ENCODE assay signal across 8 cellular contexts in genomic region chr1:99180343-99180808, GRCh38.
DNase-seq lines count a peak whose midpoint lies in the region; ATAC-seq and TF ChIP-seq lines count a peak whose summit lies in the region.

No MANE protein-coding gene starts in this region.

- H3K27ac ChIP-seq in cardiac muscle cell (no peak overlapping the region), psoas muscle (no peak overlapping the region)

- WGBS in psoas muscle, 3 donors = 4 to 11% (median 5%) methylated on average over 3 of the region's 3 CpGs

- intact Hi-C loops in psoas muscle (cut with DNase I) = loop anchor here (2.0 to 5.0 kb wide), 4 partner anchors 300 to 528 kb away; no protein-coding TSS in a partner anchor

- TF ChIP-seq CTCF in GM12874 (IDR thresholded peaks at IDR 0.05; ENCODE audit: insufficient read depth, low read depth, low read length) = peak; percentile 49; the same call in 1 of the 2 replicates
- peak; percentile 73 for TF ChIP-seq CTCF in cardiac muscle cell (IDR thresholded peaks at IDR 0.05; ENCODE audit: low read depth, low read length)
- peak; percentile 89 for TF ChIP-seq CTCF in psoas muscle (IDR thresholded peaks at IDR 0.05)

- no peak overlapping the region for H3K27ac Mint-ChIP-seq in activated naive CD8-positive, alpha-beta T cell treated with anti-CD3 and anti-CD28 coated beads for 36 hours

- H3K36me3 ChIP-seq in cardiac muscle cell = no peaks in the 10 kb centered on the region
- H3K36me3 ChIP-seq in psoas muscle (ENCODE audit: insufficient read depth in 1 of 2, low read depth in 1 of 2) = no peaks in the 10 kb centered on the region

- H3K4me3 Mint-ChIP-seq in activated naive CD8-positive, alpha-beta T cell treated with anti-CD3 and anti-CD28 coated beads for 36 hours = no peak overlapping the region

- ATAC-seq in HG02610 (IDR thresholded peaks at IDR 0.05; ENCODE audit: unreplicated experiment) = peak; percentile 98
- peak; percentile 75 to 99 (median 92) for ATAC-seq in psoas muscle

- H3K27me3 Mint-ChIP-seq in activated naive CD8-positive, alpha-beta T cell treated with anti-CD3 and anti-CD28 coated beads for 36 hours = no peaks in the 10 kb centered on the region

- H3K9me3 ChIP-seq in cardiac muscle cell (ENCODE audit: low read depth) (no peaks in the 10 kb centered on the region), psoas muscle (no peaks in the 10 kb centered on the region)

- H3K4me1 ChIP-seq in cardiac muscle cell (ENCODE audit: low read depth) = peaks cover 3% of the 10 kb centered on the region
- H3K4me1 ChIP-seq in psoas muscle = no peaks in the 10 kb centered on the region

- H3K4me3 ChIP-seq in cardiac muscle cell (no peak overlapping the region), psoas muscle (no peak overlapping the region)

- DNase-seq in NAMALWA (ENCODE audit: low spot score) = peak; percentile 90
- peak; percentile 91 for DNase-seq in SK-N-DZ (ENCODE audit: low spot score)
- DNase-seq in activated naive CD8-positive, alpha-beta T cell treated with anti-CD3 and anti-CD28 coated beads for 36 hours = peak; percentile 55
- DNase-seq in cardiac muscle cell (ENCODE audit: low read depth in 1 of 2, low spot score in 1 of 2) = peak; percentile 81 to 88
- DNase-seq in psoas muscle = peak in 1 of 2 donors; percentile 34
- DNase-seq in GOT3 (lab: John Stamatoyannopoulos, UW) = no peak

- no peaks in the 10 kb centered on the region for H3K4me1 Mint-ChIP-seq in activated naive CD8-positive, alpha-beta T cell treated with anti-CD3 and anti-CD28 coated beads for 36 hours

- H3K27me3 ChIP-seq in cardiac muscle cell (no peaks in the 10 kb centered on the region), psoas muscle (ENCODE audit: insufficient read depth in 3 of 3, low read length in 2 of 3) (no peaks in the 10 kb centered on the region)

- no peaks in the 10 kb centered on the region for H3K9me3 Mint-ChIP-seq in activated naive CD8-positive, alpha-beta T cell treated with anti-CD3 and anti-CD28 coated beads for 36 hours

- H3K36me3 Mint-ChIP-seq in activated naive CD8-positive, alpha-beta T cell treated with anti-CD3 and anti-CD28 coated beads for 36 hours = no peaks in the 10 kb centered on the region
